ENCODE assay signal across 8 cellular contexts in genomic region chr19:41328157-41328817, GRCh38. TPM values are rescaled to one million over a fixed set of nuclear protein-coding genes. Genes with fewer than 3 reads are reported as not detected.
DNase-seq lines count a peak whose midpoint lies in the region; ATAC-seq, FAIRE-seq and TF ChIP-seq lines count a peak whose summit lies in the region.

No MANE protein-coding gene starts in this region.

- peaks cover 0 to 6% (median 0%) of the 10 kb centered on the region in 11 donors for H3K9me3 Mint-ChIP-seq in naive thymus-derived CD4-positive, alpha-beta T cell

- H3K4me3 Mint-ChIP-seq in naive thymus-derived CD4-positive, alpha-beta T cell, result peak overlapping the region; percentile 74 to 88 (median 82)

- H4K20me1 ChIP-seq in K562 (replicated peaks; ENCODE audit: control insufficient read depth, insufficient read depth, low read length), result peaks cover 3% of the 10 kb centered on the region

- no peaks in the 10 kb centered on the region for H3K27me3 ChIP-seq in K562 (ENCODE audit: control insufficient read depth in 2 of 2, insufficient read depth in 2 of 2, low read length in 2 of 2)
- no peaks in the 10 kb centered on the region for H3K27me3 ChIP-seq in naive thymus-derived CD4-positive, alpha-beta T cell (ENCODE audit: control insufficient read depth in 2 of 2, insufficient read depth in 2 of 2, low read length in 2 of 2)

- no peaks in the 10 kb centered on the region for H3K27me3 Mint-ChIP-seq in naive thymus-derived CD4-positive, alpha-beta T cell

- intact Hi-C loops in K562 (cut with micrococcal nuclease), result loop anchor here (10.0 kb wide), 1 partner anchor 237 kb away; no protein-coding TSS in a partner anchor
- intact Hi-C loops in naive thymus-derived CD4-positive, alpha-beta T cell (cut with micrococcal nuclease), result loop anchor here (1.0 kb wide), 1 partner anchor 23 kb away; no protein-coding TSS in a partner anchor

- peak; percentile 54 for DNase-seq in SKM-1 (lab: John Stamatoyannopoulos, UW; ENCODE audit: unreplicated experiment)
- DNase-seq in SKM-1 treated with dmso at 0.1 percent for 144 hours (lab: John Stamatoyannopoulos, UW; ENCODE audit: unreplicated experiment), result no peak
- DNase-seq in K562 (ENCODE audit: extremely low read depth in 1 of 4, low spot score in 3 of 4), result peak in 1 of 4 experiments; percentile 21
- peak in 3 of 9 donors; percentile 39 to 50 (median 42) for DNase-seq in naive thymus-derived CD4-positive, alpha-beta T cell
- DNase-seq in DMS 273 (lab: John Stamatoyannopoulos, UW; ENCODE audit: unreplicated experiment), result no peak
- DNase-seq in activated gamma-delta T cell (lab: John Stamatoyannopoulos, UW), result no peak
- no peak for DNase-seq in NCI-H526 treated with DMSO at 0.1 percent for 48 hours (lab: John Stamatoyannopoulos, UW)

- peaks cover 72% of the 10 kb centered on the region for H3K36me3 ChIP-seq in K562 (ENCODE audit: control insufficient read depth, insufficient read depth, low read length)
- peaks cover 0 to 47% (median 30%) of the 10 kb centered on the region in 3 experiments for H3K36me3 ChIP-seq in naive thymus-derived CD4-positive, alpha-beta T cell (ENCODE audit: control insufficient read depth in 2 of 3, insufficient read depth in 3 of 3, low read length in 3 of 3)

- H3K4me1 ChIP-seq in K562 (replicated peaks in 1 of 2; ENCODE audit: control insufficient read depth in 2 of 2, insufficient read depth in 2 of 2, low read length in 2 of 2), result peaks cover 46 to 58% of the 10 kb centered on the region in 2 experiments
- peaks cover 36 to 59% of the 10 kb centered on the region in 2 donors for H3K4me1 ChIP-seq in naive thymus-derived CD4-positive, alpha-beta T cell (ENCODE audit: control insufficient read depth in 2 of 2, insufficient read depth in 2 of 2, low read length in 2 of 2)

- H3K9me3 ChIP-seq in K562 (replicated peaks; ENCODE audit: control insufficient read depth, insufficient read depth, low read depth, low read length), result no peaks in the 10 kb centered on the region
- no peaks in the 10 kb centered on the region for H3K9me3 ChIP-seq in naive thymus-derived CD4-positive, alpha-beta T cell (ENCODE audit: control insufficient read depth in 2 of 3, low read length in 3 of 3)

- H3K27ac ChIP-seq in K562 (ENCODE audit: extremely low read depth, low read depth, low read length), result peak overlapping the region; percentile 45; the same call in 1 of the 3 replicates
- peak overlapping the region; percentile 85 for H3K27ac ChIP-seq in naive thymus-derived CD4-positive, alpha-beta T cell (ENCODE audit: low read depth, low read length)

- FAIRE-seq in K562 (lab: Jason Lieb, UNC), result no peak

- peak overlapping the region; percentile 86 to 99 (median 94) for H3K27ac Mint-ChIP-seq in naive thymus-derived CD4-positive, alpha-beta T cell

- ATAC-seq in HG03521 (IDR thresholded peaks at IDR 0.05; ENCODE audit: unreplicated experiment), result peak; percentile 7
- no peak for ATAC-seq in K562
- peak; percentile 17 for ATAC-seq in naive thymus-derived CD4-positive, alpha-beta T cell

- CTCF ChIA-PET in K562 (lab: Yijun Ruan, JAX; ENCODE audit: low intra/inter-chr PET ratio), result no interaction called here
- CTCF ChIA-PET in naive thymus-derived CD4-positive, alpha-beta T cell (lab: Charles Lee), result interaction anchor here (0.8 to 2.2 kb wide), 4 partner anchors 20 to 66 kb away, joined by 3 to 6 read pairs (median 4); no protein-coding TSS in a partner anchor

- peaks cover 39% of the 10 kb centered on the region for H3K79me2 ChIP-seq in K562 (ENCODE audit: control insufficient read depth, insufficient read depth, low read length)

- H3K9me1 ChIP-seq in K562 (ENCODE audit: control insufficient read depth, insufficient read depth, low read length), result peaks cover 4% of the 10 kb centered on the region

- TF ChIP-seq RAD21 in K562 (CRISPR knock-in tag; conservative IDR thresholded peaks at IDR 0.05 in 1 of 2, IDR thresholded peaks at IDR 0.05 in 1 of 2), result no peak

- H3K4me2 ChIP-seq in K562 (ENCODE audit: insufficient read depth, low read length), result peak overlapping the region; percentile 8; the same call in 1 of the 2 replicates

- BruUV-seq in K562 (replicated peaks; lab: Mats Ljungman, UMichigan), result no TSS peak

- no peak overlapping the region for H2AFZ ChIP-seq in K562 (ENCODE audit: low read depth, low read length)

- peak; percentile 34; the same call in 1 of the 2 replicates for TF ChIP-seq POLR2A in K562 (conservative IDR thresholded peaks at IDR 0.05)

- H3K4me1 Mint-ChIP-seq in naive thymus-derived CD4-positive, alpha-beta T cell, result peaks cover 52 to 75% (median 66%) of the 10 kb centered on the region in 7 donors

- H3K36me3 Mint-ChIP-seq in naive thymus-derived CD4-positive, alpha-beta T cell, result peaks cover 13 to 49% (median 28%) of the 10 kb centered on the region in 5 donors

- no peak overlapping the region for H3K4me3 ChIP-seq in K562
- peak overlapping the region; percentile 42 for H3K4me3 ChIP-seq in naive thymus-derived CD4-positive, alpha-beta T cell (ENCODE audit: low read length)

- peak overlapping the region in 1 of 2 experiments; percentile 36; a peak in 1 of 4 replicates for H3K9ac ChIP-seq in K562 (ENCODE audit: insufficient read depth in 1 of 2, low read depth in 2 of 2, low read length in 2 of 2)

- WGBS in K562 (ENCODE audit: insufficient coverage, low coverage, missing lambda C conversion rate), result 89% methylated on average over 22 of the region's 22 CpGs

- POLR2A ChIA-PET in K562 (lab: Yijun Ruan, JAX), result interaction anchor here (0.6 to 1.3 kb wide), 6 partner anchors 12 to 1027 kb away, joined by 3 to 4 read pairs (median 3); partner anchors contain the start of genes B9D2 and CCDC97
- POLR2A ChIA-PET in naive thymus-derived CD4-positive, alpha-beta T cell (lab: Charles Lee), result interaction anchor here (1.4 to 6.4 kb wide), 8 partner anchors 11 to 65 kb away, joined by 5 to 51 read pairs (median 8); partner anchors contain the start of genes CCDC97, HNRNPUL1 and TGFB1

- in situ Hi-C loops in K562 (cut with MboI), result no loop called here

- no peak for TF ChIP-seq EP300 in K562 (IDR thresholded peaks at IDR 0.05; ENCODE audit: low read length)

- no peak for TF ChIP-seq CTCF in K562 (IDR thresholded peaks at IDR 0.05 in 2 of 3, conservative IDR thresholded peaks at IDR 0.05 in 1 of 3; ENCODE audit: insufficient read depth in 2 of 3, low read depth in 1 of 3, low read length in 3 of 3)

RNA-seq across cellular contexts. Expression of gene CCDC97, which starts 18.3 kb away (rescaled TPM):
- 9.7 and 23.9 TPM in 2 replicates for total RNA-seq in K562 (2011; cell fraction: chromatin; rRNA removed; ENCODE audit: low replicate concordance)
- 14.2 and 16.3 TPM in 2 replicates for total RNA-seq in K562 (2011; cell fraction: nucleolus; rRNA removed)
- 17.3 and 25.1 TPM in 2 replicates for total RNA-seq in K562 (2011; cell fraction: nucleoplasm; rRNA removed)
- total RNA-seq in K562 (2014; rRNA removed) (8.0 and 10.8 TPM in 2 replicates), K562 (2014; rRNA removed; fragmentation: Illumina TruSeq; extraction: Trizol) (2.2 and 3.3 TPM in 2 replicates), K562 (2015; rRNA removed; fragmentation: Illumina TruSeq; extraction: Trizol) (5.5 and 7.0 TPM in 2 replicates), K562 (2021) (16.5 and 18.0 TPM in 2 replicates)
- polyA plus RNA-seq in K562 (2011; rRNA removed) (3.6 and 5.0 TPM in 2 replicates), K562 (2014; fragmentation: Illumina TruSeq; extraction: Trizol) (9.8 and 13.2 TPM in 2 replicates), K562 (2014; fragmentation: Nextera tagmentation; extraction: Ambion mirVana) (under 1 TPM; 0.60 to 0.79 TPM), K562 (2014; rRNA removed) (8.8 and 11.3 TPM in 2 replicates)
- polyA plus RNA-seq in K562 (2011; cell fraction: cytosol; rRNA removed), result 6.2 and 8.2 TPM in 2 replicates
- polyA plus RNA-seq in K562 (2011; cell fraction: nucleus; rRNA removed), result 4.3 and 6.3 TPM in 2 replicates
- 10.0 and 27.9 TPM in 2 replicates for polyA plus RNA-seq in K562 (2012)
- polyA minus RNA-seq in K562 (2011; rRNA and poly(A)+ RNA removed), result 3.7 and 4.4 TPM in 2 replicates
- polyA minus RNA-seq in K562 (2011; cell fraction: cytosol; rRNA and poly(A)+ RNA removed), result 3.2 and 4.2 TPM in 2 replicates
- 6.8 and 8.3 TPM in 2 replicates for polyA minus RNA-seq in K562 (2011; cell fraction: nucleus; rRNA and poly(A)+ RNA removed)
- 10 to 100 TPM; 35.9 to 56.5 (median 49.1) TPM for total RNA-seq in naive thymus-derived CD4-positive, alpha-beta T cell
- 10 to 100 TPM; 22.3 to 27.6 TPM for polyA plus RNA-seq in naive thymus-derived CD4-positive, alpha-beta T cell

RNA-seq across cellular contexts. Expression of gene TGFB1, which starts 25.4 kb away (rescaled TPM):
- total RNA-seq in K562 (2011; cell fraction: chromatin; rRNA removed; ENCODE audit: low replicate concordance), result 64.3 and 157 TPM in 2 replicates
- 136 and 144 TPM in 2 replicates for total RNA-seq in K562 (2011; cell fraction: nucleolus; rRNA removed)
- 124 and 158 TPM in 2 replicates for total RNA-seq in K562 (2011; cell fraction: nucleoplasm; rRNA removed)
- 18.6 and 25.8 TPM in 2 replicates for total RNA-seq in K562 (2014; rRNA removed)
- total RNA-seq in K562 (2014; rRNA removed; fragmentation: Illumina TruSeq; extraction: Trizol), result 10.4 and 12.3 TPM in 2 replicates
- 14.7 and 17.2 TPM in 2 replicates for total RNA-seq in K562 (2015; rRNA removed; fragmentation: Illumina TruSeq; extraction: Trizol)
- 131 and 159 TPM in 2 replicates for total RNA-seq in K562 (2021)
- polyA plus RNA-seq in K562 (2011; rRNA removed), result 11.8 and 13.4 TPM in 2 replicates
- 15.8 and 29.1 TPM in 2 replicates for polyA plus RNA-seq in K562 (2011; cell fraction: cytosol; rRNA removed)
- 32.7 and 67.7 TPM in 2 replicates for polyA plus RNA-seq in K562 (2011; cell fraction: nucleus; rRNA removed)
- 114 and 117 TPM in 2 replicates for polyA plus RNA-seq in K562 (2012)
- polyA plus RNA-seq in K562 (2014; fragmentation: Illumina TruSeq; extraction: Trizol), result 45.7 and 64.4 TPM in 2 replicates
- under 1 TPM; 0.24 to 0.77 TPM for polyA plus RNA-seq in K562 (2014; fragmentation: Nextera tagmentation; extraction: Ambion mirVana)
- polyA plus RNA-seq in K562 (2014; rRNA removed), result 35.2 and 37.8 TPM in 2 replicates
- polyA minus RNA-seq in K562 (2011; rRNA and poly(A)+ RNA removed), result 8.5 and 9.4 TPM in 2 replicates
- polyA minus RNA-seq in K562 (2011; cell fraction: cytosol; rRNA and poly(A)+ RNA removed), result 77.3 and 101 TPM in 2 replicates
- 19.0 and 20.9 TPM in 2 replicates for polyA minus RNA-seq in K562 (2011; cell fraction: nucleus; rRNA and poly(A)+ RNA removed)
- 100 to 1,000 TPM in 3 of 5 experiments, 10 to 100 TPM in 2; 91.2 to 322 (median 185) TPM for total RNA-seq in naive thymus-derived CD4-positive, alpha-beta T cell
- 10 to 100 TPM; 31.4 to 62.3 TPM for polyA plus RNA-seq in naive thymus-derived CD4-positive, alpha-beta T cell

RNA-seq across cellular contexts. Expression of gene B9D2, which starts 35.7 kb away (rescaled TPM):
- total RNA-seq in K562 (2011; cell fraction: chromatin; rRNA removed; ENCODE audit: low replicate concordance), result 2.5 and 4.1 TPM in 2 replicates
- total RNA-seq in K562 (2011; cell fraction: nucleolus; rRNA removed), result 2.6 and 4.3 TPM in 2 replicates
- 2.5 and 2.7 TPM in 2 replicates for total RNA-seq in K562 (2011; cell fraction: nucleoplasm; rRNA removed)
- total RNA-seq in K562 (2014; rRNA removed) (3.5 and 6.7 TPM in 2 replicates), K562 (2014; rRNA removed; fragmentation: Illumina TruSeq; extraction: Trizol) (0.54 and 1.6 TPM in 2 replicates), K562 (2015; rRNA removed; fragmentation: Illumina TruSeq; extraction: Trizol) (5.2 and 5.5 TPM in 2 replicates), K562 (2021) (6.0 and 6.9 TPM in 2 replicates)
- polyA plus RNA-seq in K562 (2011; rRNA removed) (2.8 and 5.8 TPM in 2 replicates), K562 (2014; fragmentation: Illumina TruSeq; extraction: Trizol) (2.2 and 3.4 TPM in 2 replicates), K562 (2014; fragmentation: Nextera tagmentation; extraction: Ambion mirVana) (1 to 10 TPM in 1 of 2 experiments, under 1 TPM in 1; 0.83 to 1.4 TPM), K562 (2014; rRNA removed) (3.4 and 3.5 TPM in 2 replicates)
- 5.3 and 10.7 TPM in 2 replicates for polyA plus RNA-seq in K562 (2011; cell fraction: cytosol; rRNA removed)
- 5.0 and 5.1 TPM in 2 replicates for polyA plus RNA-seq in K562 (2011; cell fraction: nucleus; rRNA removed)
- polyA plus RNA-seq in K562 (2012), result 9.2 and 11.3 TPM in 2 replicates
- polyA minus RNA-seq in K562 (2011; rRNA and poly(A)+ RNA removed), result 0.69 and 0.84 TPM in 2 replicates
- polyA minus RNA-seq in K562 (2011; cell fraction: cytosol; rRNA and poly(A)+ RNA removed), result 2.3 and 2.5 TPM in 2 replicates
- polyA minus RNA-seq in K562 (2011; cell fraction: nucleus; rRNA and poly(A)+ RNA removed), result 1.9 and 2.3 TPM in 2 replicates
- total RNA-seq in naive thymus-derived CD4-positive, alpha-beta T cell, result 10 to 100 TPM; 11.6 to 38.9 (median 12.5) TPM
- 10 to 100 TPM; 18.0 to 20.5 TPM for polyA plus RNA-seq in naive thymus-derived CD4-positive, alpha-beta T cell

RNA-seq across cellular contexts. Expression of gene TMEM91, which starts 48.0 kb away (rescaled TPM):
- total RNA-seq in K562 (2011; cell fraction: chromatin; rRNA removed; ENCODE audit: low replicate concordance), result 24.4 and 50.0 TPM in 2 replicates
- 29.5 and 29.9 TPM in 2 replicates for total RNA-seq in K562 (2011; cell fraction: nucleolus; rRNA removed)
- total RNA-seq in K562 (2011; cell fraction: nucleoplasm; rRNA removed), result 34.4 and 41.6 TPM in 2 replicates
- total RNA-seq in K562 (2014; rRNA removed), result 2.8 and 4.3 TPM in 2 replicates
- total RNA-seq in K562 (2014; rRNA removed; fragmentation: Illumina TruSeq; extraction: Trizol), result 1.5 and 1.6 TPM in 2 replicates
- total RNA-seq in K562 (2015; rRNA removed; fragmentation: Illumina TruSeq; extraction: Trizol), result 1.7 and 1.8 TPM in 2 replicates
- total RNA-seq in K562 (2021), result 2.3 and 2.7 TPM in 2 replicates
- 3.0 and 3.9 TPM in 2 replicates for polyA plus RNA-seq in K562 (2011; rRNA removed)
- 2.3 and 3.1 TPM in 2 replicates for polyA plus RNA-seq in K562 (2011; cell fraction: cytosol; rRNA removed)
- 18.6 and 23.2 TPM in 2 replicates for polyA plus RNA-seq in K562 (2011; cell fraction: nucleus; rRNA removed)
- 2.8 and 6.9 TPM in 2 replicates for polyA plus RNA-seq in K562 (2012)
- 3.0 and 3.1 TPM in 2 replicates for polyA plus RNA-seq in K562 (2014; fragmentation: Illumina TruSeq; extraction: Trizol)
- 1 to 10 TPM; 1.2 to 1.8 TPM for polyA plus RNA-seq in K562 (2014; fragmentation: Nextera tagmentation; extraction: Ambion mirVana)
- 3.1 and 5.2 TPM in 2 replicates for polyA plus RNA-seq in K562 (2014; rRNA removed)
- 1.9 and 2.4 TPM in 2 replicates for polyA minus RNA-seq in K562 (2011; rRNA and poly(A)+ RNA removed)
- polyA minus RNA-seq in K562 (2011; cell fraction: cytosol; rRNA and poly(A)+ RNA removed), result 2.0 and 3.7 TPM in 2 replicates
- polyA minus RNA-seq in K562 (2011; cell fraction: nucleus; rRNA and poly(A)+ RNA removed), result 5.4 and 6.3 TPM in 2 replicates
- 10 to 100 TPM in 4 of 5 experiments, 1 to 10 TPM in 1; 8.2 to 18.1 (median 16.0) TPM for total RNA-seq in naive thymus-derived CD4-positive, alpha-beta T cell
- polyA plus RNA-seq in naive thymus-derived CD4-positive, alpha-beta T cell, result 1 to 10 TPM; 5.2 to 8.6 TPM
